ENCODE assay signal across 9 cellular contexts in the genomic region with DNA sequence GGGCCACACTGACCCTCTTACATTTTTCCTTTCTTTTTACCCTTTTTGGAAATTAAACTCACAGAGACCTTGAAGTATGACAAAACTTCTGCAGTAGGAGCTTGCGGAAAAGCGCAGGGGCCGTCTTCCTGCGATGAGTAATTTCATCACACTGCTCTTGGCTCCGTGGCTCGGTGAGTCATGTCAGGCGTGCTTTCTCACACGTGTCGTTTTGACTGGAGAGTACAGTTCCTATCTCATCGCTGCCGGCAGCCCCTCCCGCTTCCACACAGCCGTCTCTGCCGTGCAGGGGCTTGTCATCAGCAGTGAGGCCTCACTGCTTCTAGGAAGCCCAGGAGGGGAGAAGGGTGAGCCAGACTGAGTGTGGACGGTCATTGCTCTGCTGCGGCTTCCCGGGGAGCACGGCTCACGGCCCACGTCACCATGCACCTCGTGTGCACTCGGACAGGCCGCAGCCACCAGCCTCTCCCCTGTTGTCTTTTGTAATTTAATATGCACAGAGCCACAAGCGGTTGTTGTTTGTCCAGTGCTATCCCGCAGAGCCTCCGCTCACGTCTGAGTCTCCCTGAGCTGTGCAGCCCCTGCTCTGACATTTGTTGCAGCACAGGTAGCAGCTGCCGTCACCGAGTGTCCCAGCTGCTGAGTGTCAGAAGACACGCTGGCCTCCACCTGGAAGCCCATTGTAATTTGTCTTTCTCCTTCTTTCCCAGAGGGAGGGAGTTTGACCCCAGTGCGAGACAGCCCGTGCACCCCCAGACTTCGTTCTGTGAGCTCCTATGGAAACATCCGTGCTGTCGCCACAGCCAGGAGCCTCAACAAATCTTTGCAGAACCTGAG.
DNase-seq lines count a peak whose midpoint lies in the region; ATAC-seq, FAIRE-seq and TF ChIP-seq lines count a peak whose summit lies in the region.
"Had no signal": no experiment of that assay in that cellular context is flagged by ENCODE, and none has a peak within 500 bp of the region (broad histone marks: within the 10 kb centered on the region; RNA-seq: fewer than 3 reads in every experiment).

No MANE protein-coding gene starts in this region.

- TF ChIP-seq CTCF in keratinocyte (optimal IDR thresholded peaks at IDR 0.05 in 1 of 3, IDR thresholded peaks at IDR 0.05 in 1 of 3, conservative IDR thresholded peaks at IDR 0.05 in 1 of 3; ENCODE audit: extremely low read depth in 1 of 3, insufficient read depth in 2 of 3, low read length in 3 of 3) (no peak), coronary artery (IDR thresholded peaks at IDR 0.05) (no peak)

- H3K4me2 ChIP-seq in keratinocyte (ENCODE audit: control insufficient read depth, extremely low read depth, insufficient read depth, low read depth, low read length), result peak overlapping the region; percentile 98

- no peaks in the 10 kb centered on the region for H3K79me2 ChIP-seq in keratinocyte (ENCODE audit: control insufficient read depth, insufficient read depth, low read length)

- no peak for FAIRE-seq in keratinocyte (lab: Jason Lieb, UNC)
- FAIRE-seq: G401.6 had no signal

- peaks cover 34% of the 10 kb centered on the region for H3K4me1 ChIP-seq in keratinocyte (ENCODE audit: control insufficient read depth, extremely low read depth, insufficient read depth, low read length)

- H3K9ac ChIP-seq in keratinocyte (ENCODE audit: control insufficient read depth, extremely low read depth, insufficient read depth, low read length), result peak overlapping the region; percentile 95

- H3K9me3 ChIP-seq in keratinocyte (ENCODE audit: control insufficient read depth, low read depth, low read length), result no peaks in the 10 kb centered on the region

- H4K20me1 ChIP-seq in keratinocyte (ENCODE audit: control insufficient read depth, extremely low read depth, insufficient read depth, low read length), result no peaks in the 10 kb centered on the region

- ATAC-seq in GM19328 (IDR thresholded peaks at IDR 0.05; ENCODE audit: unreplicated experiment), result peak; percentile 72

- peak overlapping the region; percentile 99 for H3K27ac ChIP-seq in keratinocyte (ENCODE audit: control insufficient read depth, insufficient read depth, low read length)
- peak overlapping the region in 1 of 2 donors; percentile 11 for H3K27ac ChIP-seq in coronary artery

- dilution Hi-C loops in keratinocyte (cut with MboI; ENCODE audit: extremely low pct_ligation_motif_present, low sequenced_read_pairs), result no loop called here

- H3K9me1 ChIP-seq in keratinocyte (ENCODE audit: control insufficient read depth, extremely low read depth, insufficient read depth, low read length), result no peaks in the 10 kb centered on the region

- H3K4me3 ChIP-seq in keratinocyte (ENCODE audit: control insufficient read depth in 2 of 3, extremely low read depth in 1 of 3, insufficient read depth in 2 of 3, low read depth in 1 of 3, low read length in 3 of 3), result peak overlapping the region in 2 of 3 experiments; percentile 64 to 70
- H3K4me3 ChIP-seq in coronary artery, result no peak overlapping the region

- H3K27me3 ChIP-seq in keratinocyte (ENCODE audit: control insufficient read depth, extremely low read depth, insufficient read depth, low read length), result no peaks in the 10 kb centered on the region

- no peak overlapping the region for H2AFZ ChIP-seq in keratinocyte (ENCODE audit: control insufficient read depth, low read length)

- DNase-seq in A172 (ENCODE audit: low spot score) (peak; percentile 98), HS-5 (ENCODE audit: low read depth) (peak; percentile 98), T-helper 2 cell (peak; percentile 47 to 99 (median 81)), amniotic stem cell (lab: John Stamatoyannopoulos, UW) (peak; percentile 75), keratinocyte (ENCODE audit: low read depth, low spot score) (peak; percentile 88), coronary artery (ENCODE audit: low spot score) (no peak)
- peak; percentile 89 for DNase-seq in stimulated activated CD4-positive, alpha-beta T cell treated with anti-CD3 and anti-CD28 coated beads, Interleukin-4, amount 100 ng/mL, for 1 hour

- H3K36me3 ChIP-seq in keratinocyte (ENCODE audit: control insufficient read depth in 2 of 2, extremely low read depth in 1 of 2, insufficient read depth in 2 of 2, low read length in 2 of 2), result peaks cover 7% of the 10 kb centered on the region in 2 experiments
